In genomic region chr2:120018549-120018948, GRCh38 we compare ENCODE assay signal across 1 cellular context.
TF ChIP-seq lines count a peak whose summit lies in the region.

No MANE protein-coding gene starts in this region.

TF ChIP-seq in HepG2, 621 proteins besides CTCF, POLR2A, EP300 and RAD21 (continued from another document and continues in another):
- TF ChIP-seq ZBTB44 (CRISPR knock-in tag; IDR thresholded peaks at IDR 0.05) (no peak), RBM22 (optimal IDR thresholded peaks at IDR 0.05; ENCODE audit: low read length) (no peak), RBM39 (IDR thresholded peaks at IDR 0.05; ENCODE audit: low read depth, low read length, poor library complexity, severe bottlenecking) (no peak), ZNF367 (CRISPR knock-in tag; IDR thresholded peaks at IDR 0.05; ENCODE audit: borderline replicate concordance) (no peak), NFKB2 (CRISPR knock-in tag; IDR thresholded peaks at IDR 0.05; ENCODE audit: borderline replicate concordance) (no peak), ZSCAN22 (CRISPR knock-in tag; IDR thresholded peaks at IDR 0.05) (no peak), ZSCAN25 (CRISPR knock-in tag; IDR thresholded peaks at IDR 0.05) (no peak), GFI1 (CRISPR knock-in tag; IDR thresholded peaks at IDR 0.05; ENCODE audit: borderline replicate concordance) (no peak), KLF9 (CRISPR knock-in tag; IDR thresholded peaks at IDR 0.05; ENCODE audit: low read depth) (no peak), ZNF264 (CRISPR knock-in tag; IDR thresholded peaks at IDR 0.05) (no peak), HIVEP1 (CRISPR knock-in tag; IDR thresholded peaks at IDR 0.05) (no peak), YY1 (IDR thresholded peaks at IDR 0.05; ENCODE audit: insufficient read depth, insufficient replicate concordance, low read depth, low read length) (no peak), GLMP (CRISPR knock-in tag; IDR thresholded peaks at IDR 0.05; ENCODE audit: borderline replicate concordance) (no peak), SAP130 (CRISPR knock-in tag; IDR thresholded peaks at IDR 0.05; ENCODE audit: low read depth) (peak; percentile 22; the same call in 1 of the 2 replicates), REPIN1 (CRISPR knock-in tag; IDR thresholded peaks at IDR 0.05; ENCODE audit: borderline replicate concordance, low read depth) (no peak), STAT6 (CRISPR knock-in tag; IDR thresholded peaks at IDR 0.05; ENCODE audit: borderline replicate concordance) (no peak), ZNF577 (CRISPR knock-in tag; IDR thresholded peaks at IDR 0.05; ENCODE audit: borderline replicate concordance, low read depth) (no peak), ZNF687 (CRISPR knock-in tag; IDR thresholded peaks at IDR 0.05) (peak; percentile 10; the same call in 1 of the 2 replicates), ZNF350 (CRISPR knock-in tag; IDR thresholded peaks at IDR 0.05; ENCODE audit: borderline replicate concordance, low read depth) (no peak), KMT2B (CRISPR knock-in tag; IDR thresholded peaks at IDR 0.05) (no peak), IRF9 (CRISPR knock-in tag; IDR thresholded peaks at IDR 0.05; ENCODE audit: borderline replicate concordance) (no peak), RFXAP (CRISPR knock-in tag; IDR thresholded peaks at IDR 0.05; ENCODE audit: borderline replicate concordance) (no peak), ZNF557 (CRISPR knock-in tag; IDR thresholded peaks at IDR 0.05) (no peak), RORA (CRISPR knock-in tag; IDR thresholded peaks at IDR 0.05) (no peak), TFDP2 (CRISPR knock-in tag; IDR thresholded peaks at IDR 0.05) (no peak), EHMT2 (IDR thresholded peaks at IDR 0.05; ENCODE audit: borderline replicate concordance, low read depth, low read length) (no peak), HOXA5 (CRISPR knock-in tag; IDR thresholded peaks at IDR 0.05) (no peak), ZBTB33 (CRISPR knock-in tag; IDR thresholded peaks at IDR 0.05) (0 out of 2 replicates have a peak, but pooled peaks have one; percentile 64), ZBTB4 (CRISPR knock-in tag; IDR thresholded peaks at IDR 0.05; ENCODE audit: borderline replicate concordance) (no peak), PHF8 (CRISPR knock-in tag; IDR thresholded peaks at IDR 0.05) (no peak), NFAT5 (CRISPR knock-in tag; IDR thresholded peaks at IDR 0.05) (no peak), PLSCR1 (CRISPR knock-in tag; IDR thresholded peaks at IDR 0.05; ENCODE audit: borderline replicate concordance) (no peak)
